23 cellular contexts compared by ENCODE assay signal in genomic region chr6:98463629-98464028, GRCh38.
"Had no signal": no experiment of that assay in that cellular context is flagged by ENCODE, and none has a peak within 500 bp of the region (broad histone marks: within the 10 kb centered on the region; RNA-seq: fewer than 3 reads in every experiment).

No MANE protein-coding gene starts in this region.

- H3K36me3 Mint-ChIP-seq: activated naive CD4-positive, alpha-beta T cell treated with anti-CD3 and anti-CD28 coated beads, Interleukin-2, amount 10 ng/mL, durations not matched to agents 7 days and 5 days; activated naive CD4-positive, alpha-beta T cell treated with anti-CD3 and anti-CD28 coated beads, Interleukin-2, amount 50 U/mL, for 72 hours; activated naive CD8-positive, alpha-beta T cell treated with anti-CD3 and anti-CD28 coated beads, Interleukin-2, amount 10 ng/mL, durations not matched to agents 7 days and 5 days; brain; WTC11 had no signal

- H3K9me3 Mint-ChIP-seq: activated CD4-positive, alpha-beta memory T cell treated with anti-CD3 and anti-CD28 coated beads, Interleukin-2, amount 10 ng/mL, durations not matched to agents 7 days and 5 days; activated CD4-positive, alpha-beta T cell treated with anti-CD3 and anti-CD28 coated beads, Interleukin-2, amount 10 ng/mL, durations not matched to agents 7 days and 5 days; activated naive CD4-positive, alpha-beta T cell treated with anti-CD3 and anti-CD28 coated beads, Interleukin-2, amount 10 ng/mL, durations not matched to agents 7 days and 5 days; activated naive CD8-positive, alpha-beta T cell treated with anti-CD3 and anti-CD28 coated beads, Interleukin-2, amount 10 ng/mL, durations not matched to agents 7 days and 5 days; activated T-cell treated with anti-CD3 and anti-CD28 coated beads, Interleukin-2, amount 50 U/mL, for 24 hours; activated T-cell treated with anti-CD3 and anti-CD28 coated beads, Interleukin-2, amount 50 U/mL, for 72 hours; WTC11 had no signal

- H3K27ac Mint-ChIP-seq: activated CD4-positive, alpha-beta memory T cell treated with anti-CD3 and anti-CD28 coated beads, Interleukin-2, amount 10 ng/mL, durations not matched to agents 7 days and 5 days; activated CD4-positive, alpha-beta T cell treated with anti-CD3 and anti-CD28 coated beads, Interleukin-2, amount 10 ng/mL, durations not matched to agents 7 days and 5 days; activated naive CD4-positive, alpha-beta T cell treated with anti-CD3 and anti-CD28 coated beads, Interleukin-2, amount 10 ng/mL, durations not matched to agents 7 days and 5 days; activated naive CD4-positive, alpha-beta T cell treated with anti-CD3 and anti-CD28 coated beads, Interleukin-2, amount 50 U/mL, for 72 hours; activated naive CD8-positive, alpha-beta T cell treated with anti-CD3 and anti-CD28 coated beads, Interleukin-2, amount 10 ng/mL, durations not matched to agents 7 days and 5 days; activated T-cell treated with anti-CD3 and anti-CD28 coated beads, Interleukin-2, amount 50 U/mL, for 24 hours; activated T-cell treated with anti-CD3 and anti-CD28 coated beads, Interleukin-2, amount 50 U/mL, for 72 hours; brain; WTC11 had no signal

- DNase-seq: activated CD4-positive, alpha-beta memory T cell treated with anti-CD3 and anti-CD28 coated beads, Interleukin-2, amount 10 ng/mL, durations not matched to agents 7 days and 5 days; activated CD4-positive, alpha-beta T cell treated with anti-CD3 and anti-CD28 coated beads for 1 hour; activated CD4-positive, alpha-beta T cell treated with anti-CD3 and anti-CD28 coated beads for 4 hours; activated CD4-positive, alpha-beta T cell treated with anti-CD3 and anti-CD28 coated beads, Interleukin-2, amount 10 ng/mL, durations not matched to agents 7 days and 5 days; activated CD4-positive, alpha-beta T cell treated with anti-CD3 and anti-CD28 coated beads, Interleukin-2, amount 50 U/mL, for 4 hours; activated CD8-positive, alpha-beta memory T cell treated with anti-CD3 and anti-CD28 coated beads, Interleukin-2, amount 50 U/mL, for 48 hours; activated gamma-delta T cell; activated naive CD4-positive, alpha-beta T cell; activated naive CD4-positive, alpha-beta T cell treated with anti-CD3 and anti-CD28 coated beads, Interleukin-2, amount 10 ng/mL, durations not matched to agents 7 days and 5 days; activated naive CD8-positive, alpha-beta T cell treated with anti-CD3 and anti-CD28 coated beads, Interleukin-2, amount 10 ng/mL, durations not matched to agents 7 days and 5 days; activated T-cell treated with anti-CD3 and anti-CD28 coated beads for 4 hours; activated T-cell treated with anti-CD3 and anti-CD28 coated beads, Interleukin-2, amount 50 U/mL, for 24 hours; activated T-cell treated with anti-CD3 and anti-CD28 coated beads, Interleukin-2, amount 50 U/mL, for 72 hours; central memory CD4-positive, alpha-beta T cell; cerebellar nuclear complex; colonic mucosa; effector CD8-positive, alpha-beta T cell; esophagus squamous epithelium; foreskin melanocyte; hippocampal formation had no signal

- H3K4me1 Mint-ChIP-seq: activated CD4-positive, alpha-beta memory T cell treated with anti-CD3 and anti-CD28 coated beads, Interleukin-2, amount 10 ng/mL, durations not matched to agents 7 days and 5 days; activated CD4-positive, alpha-beta T cell treated with anti-CD3 and anti-CD28 coated beads, Interleukin-2, amount 10 ng/mL, durations not matched to agents 7 days and 5 days; activated naive CD4-positive, alpha-beta T cell treated with anti-CD3 and anti-CD28 coated beads, Interleukin-2, amount 10 ng/mL, durations not matched to agents 7 days and 5 days; activated naive CD8-positive, alpha-beta T cell treated with anti-CD3 and anti-CD28 coated beads, Interleukin-2, amount 10 ng/mL, durations not matched to agents 7 days and 5 days; WTC11 had no signal

- H3K4me3 Mint-ChIP-seq: activated CD4-positive, alpha-beta memory T cell treated with anti-CD3 and anti-CD28 coated beads, Interleukin-2, amount 10 ng/mL, durations not matched to agents 7 days and 5 days; activated CD4-positive, alpha-beta T cell treated with anti-CD3 and anti-CD28 coated beads, Interleukin-2, amount 10 ng/mL, durations not matched to agents 7 days and 5 days; activated naive CD4-positive, alpha-beta T cell treated with anti-CD3 and anti-CD28 coated beads, Interleukin-2, amount 10 ng/mL, durations not matched to agents 7 days and 5 days; activated naive CD8-positive, alpha-beta T cell treated with anti-CD3 and anti-CD28 coated beads, Interleukin-2, amount 10 ng/mL, durations not matched to agents 7 days and 5 days; activated T-cell treated with anti-CD3 and anti-CD28 coated beads, Interleukin-2, amount 50 U/mL, for 24 hours; activated T-cell treated with anti-CD3 and anti-CD28 coated beads, Interleukin-2, amount 50 U/mL, for 72 hours; brain; WTC11 had no signal

- H3K27me3 Mint-ChIP-seq: activated CD4-positive, alpha-beta memory T cell treated with anti-CD3 and anti-CD28 coated beads, Interleukin-2, amount 10 ng/mL, durations not matched to agents 7 days and 5 days; activated CD4-positive, alpha-beta T cell treated with anti-CD3 and anti-CD28 coated beads, Interleukin-2, amount 10 ng/mL, durations not matched to agents 7 days and 5 days; activated naive CD4-positive, alpha-beta T cell treated with anti-CD3 and anti-CD28 coated beads, Interleukin-2, amount 10 ng/mL, durations not matched to agents 7 days and 5 days; activated naive CD8-positive, alpha-beta T cell treated with anti-CD3 and anti-CD28 coated beads, Interleukin-2, amount 10 ng/mL, durations not matched to agents 7 days and 5 days; activated T-cell treated with anti-CD3 and anti-CD28 coated beads, Interleukin-2, amount 50 U/mL, for 24 hours; brain had no signal
